Comparison of ENCODE assay signal across 13 cellular contexts in the genomic region with DNA sequence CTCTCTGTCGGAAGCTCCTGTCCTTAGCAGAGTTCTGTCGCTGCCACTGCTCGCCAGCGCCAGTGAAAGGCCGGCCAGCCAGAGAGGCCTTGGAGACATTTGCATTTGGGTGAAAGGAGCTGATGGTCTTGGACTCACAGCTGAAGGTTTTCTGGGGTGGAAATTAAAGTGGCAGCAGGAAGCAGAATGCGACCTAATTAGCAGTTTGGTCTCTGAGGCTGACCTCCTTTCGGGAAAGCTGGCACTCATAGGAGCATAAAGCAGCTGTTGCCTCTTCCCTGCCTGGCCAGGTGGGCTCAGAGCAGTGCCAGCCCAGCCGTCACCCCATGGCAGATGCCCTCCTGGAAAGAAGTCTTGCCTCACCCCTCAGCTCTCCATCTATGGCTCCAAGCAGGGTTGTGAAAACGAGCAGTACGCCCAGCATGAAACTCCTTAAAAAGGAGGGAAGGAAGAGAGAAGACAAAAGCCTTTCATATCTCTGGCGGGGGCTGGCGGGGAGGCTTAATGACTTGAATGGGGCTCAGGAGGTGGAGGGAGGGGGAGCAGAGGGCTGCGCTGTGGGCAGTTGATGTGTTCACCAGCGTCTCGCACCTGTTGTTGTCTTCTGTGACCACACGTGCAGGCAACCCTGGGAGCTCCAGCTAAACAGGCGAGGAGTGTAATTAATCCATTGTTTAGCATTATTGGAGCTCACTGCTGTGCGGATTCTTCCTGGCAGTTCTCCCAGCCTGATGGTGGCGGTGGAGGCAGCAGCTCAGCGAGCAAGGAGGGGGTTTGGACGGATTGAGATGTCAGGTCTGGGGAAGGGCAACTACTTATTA.
DNase-seq lines count a peak whose midpoint lies in the region; ATAC-seq and TF ChIP-seq lines count a peak whose summit lies in the region.
"Had no signal": no experiment of that assay in that cellular context is flagged by ENCODE, and none has a peak within 500 bp of the region (broad histone marks: within the 10 kb centered on the region; RNA-seq: fewer than 3 reads in every experiment).

No MANE protein-coding gene starts in this region.

- peak; percentile 59 for DNase-seq in NCI-H2171 (lab: John Stamatoyannopoulos, UW)
- peak; percentile 37 for DNase-seq in pons (ENCODE audit: low spot score)
- no peak for DNase-seq in lower leg skin (ENCODE audit: low spot score in 2 of 2)
- DNase-seq in NCI-H226: no peak
- no peak for DNase-seq in activated effector memory CD4-positive, alpha-beta T cell treated with Interleukin-2 at 50 U/mL for 16 hours
- DNase-seq: left lung, MG63, T-helper 1 cell had no signal

- TF ChIP-seq CTCF in brain (conservative IDR thresholded peaks at IDR 0.05): no peak
- no peak for TF ChIP-seq CTCF in lower leg skin (IDR thresholded peaks at IDR 0.05)

- TF ChIP-seq POLR2A in lower leg skin (IDR thresholded peaks at IDR 0.05): no peak

- intact Hi-C loops in lower leg skin (cut with DNase I; ENCODE audit: low total_unique reads): no loop called here

- H3K9me3 Mint-ChIP-seq in brain: peaks cover 10 to 20% (median 15%) of the 10 kb centered on the region in 5 experiments

- H3K27me3 Mint-ChIP-seq in brain: peaks cover 14% of the 10 kb centered on the region

- H3K4me3 Mint-ChIP-seq in brain: peak overlapping the region; percentile 21 to 67 (median 48)

- H3K4me3 ChIP-seq in lower leg skin (ENCODE audit: low read depth, poor library complexity, severe bottlenecking): no peak overlapping the region
- H3K4me3 ChIP-seq: BLaER1 treated with 17β-estradiol and CSF1 and Interleukin-3, amounts not matched to agents 10 nM and 100 nM; left lung; MG63; right atrium auricular region had no signal

- peak overlapping the region; percentile 67 to 87 (median 73) for H3K27ac Mint-ChIP-seq in brain

- H3K4me1 ChIP-seq in ES-I3 (ENCODE audit: insufficient read depth, low read length): peaks cover 15% of the 10 kb centered on the region
- H3K4me1 ChIP-seq: right atrium auricular region had no signal

- no peaks in the 10 kb centered on the region; the same call in 1 of the 2 replicates for H3K9me3 ChIP-seq in ES-I3 (ENCODE audit: control insufficient read depth, insufficient read depth, low read length)
- H3K9me3 ChIP-seq: left lung, MG63 had no signal

- H3K36me3 Mint-ChIP-seq in brain: peaks cover 5% of the 10 kb centered on the region

- H3K9ac ChIP-seq in ES-I3 (ENCODE audit: low read depth, low read length): peak overlapping the region; percentile 27; the same call in 1 of the 2 replicates
- H3K9ac ChIP-seq: BLaER1 treated with 17β-estradiol and CSF1 and Interleukin-3, amounts not matched to agents 10 nM and 100 nM had no signal

- H3K36me3 ChIP-seq in ES-I3 (ENCODE audit: insufficient read depth, low read length): no peaks in the 10 kb centered on the region
- H3K36me3 ChIP-seq: BLaER1 treated with 17β-estradiol and CSF1 and Interleukin-3, amounts not matched to agents 10 nM and 100 nM; left lung; MG63; right atrium auricular region had no signal

- WGBS in lower leg skin, 2 donors: 57 to 64% methylated on average over 16 to 21 of the region's 21 CpGs

- no peak for ATAC-seq in HG03135 (IDR thresholded peaks at IDR 0.05; ENCODE audit: unreplicated experiment)
- ATAC-seq: left lung had no signal

- H3K4me1 Mint-ChIP-seq in brain: peaks cover 24% of the 10 kb centered on the region

Comparison
In these comparisons a context has a peak if more than half of its experiments do, and no peak if none do; other contexts are left out.
1. DNase-seq: peak in NCI-H2171 (single experiment) and pons (single experiment); none in lower leg skin (0 of 2), NCI-H226 (single experiment) and activated effector memory CD4-positive, alpha-beta T cell treated with Interleukin-2 at 50 U/mL for 16 hours (single experiment).